8 cellular contexts compared by ENCODE assay signal in the genomic region with DNA sequence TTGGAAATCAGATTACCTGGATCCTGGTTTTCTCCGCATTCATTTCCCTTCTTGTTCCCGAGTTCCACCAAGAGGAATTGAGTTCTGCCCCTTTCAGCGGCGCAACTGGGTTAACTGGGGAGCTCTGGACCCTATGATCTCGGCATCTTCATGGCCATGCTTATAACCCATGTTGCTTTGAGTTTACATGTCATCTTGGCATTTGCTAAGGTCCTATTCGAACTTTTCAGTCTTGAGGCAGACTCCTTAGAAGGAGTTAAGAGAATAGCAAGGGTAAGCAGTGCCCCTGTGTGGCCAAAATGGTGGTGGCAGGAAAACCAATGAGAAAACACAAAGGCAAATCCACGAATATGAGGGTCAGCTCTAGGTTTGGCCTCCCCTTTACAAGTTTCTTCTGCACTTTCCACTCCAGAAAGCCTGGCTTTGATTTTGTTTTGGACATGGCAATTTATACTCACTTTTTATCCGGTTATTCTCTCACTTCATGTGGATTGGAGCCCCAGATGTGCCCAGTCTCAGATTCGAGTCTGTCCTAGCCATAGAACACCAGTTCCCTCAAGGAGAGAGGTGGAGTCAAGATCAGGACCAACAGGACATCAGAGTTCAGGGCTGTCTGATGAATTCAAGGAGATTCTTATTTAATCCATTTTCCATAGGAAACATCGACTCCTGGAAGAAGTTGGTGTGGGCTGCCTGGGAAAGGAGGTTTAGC. TPM values are rescaled to one million over a fixed set of nuclear protein-coding genes. Genes with fewer than 3 reads are reported as not detected.
DNase-seq lines count a peak whose midpoint lies in the region; ATAC-seq, FAIRE-seq and TF ChIP-seq lines count a peak whose summit lies in the region.

No MANE protein-coding gene starts in this region.

- H3K4me1 Mint-ChIP-seq in activated naive CD4-positive, alpha-beta T cell treated with anti-CD3 and anti-CD28 coated beads, Interleukin-2, amount 50 U/mL, for 24 hours: peaks cover 5% of the 10 kb centered on the region
- no peaks in the 10 kb centered on the region for H3K4me1 Mint-ChIP-seq in glutamatergic neuron (ENCODE audit: low read depth, unreplicated experiment)

- FAIRE-seq in GM18507 (lab: Jason Lieb, UNC) (peak; percentile 88), HTR-8/SVneo (lab: Jason Lieb, UNC) (no peak)

- CTCF ChIA-PET in AG04449 (lab: Yijun Ruan, JAX): interaction anchor here (0.6 to 21.9 kb wide), 36 partner anchors 9 to 676 kb away, joined by 3 to 408 read pairs (median 4); a partner anchor contains a TSS

- DNase-seq in AG04449 (ENCODE audit: low read depth, low spot score) (peak; percentile 12), GM18507 (ENCODE audit: extremely low spot score, insufficient read length, low read depth) (peak; percentile 67), HTR-8/SVneo (ENCODE audit: insufficient read length, low spot score) (peak; percentile 81), RPMI7951 (ENCODE audit: low read depth) (peak; percentile 65), glutamatergic neuron (peak; percentile 70), omental fat pad (ENCODE audit: low spot score) (no peak)

- H3K36me3 ChIP-seq in urinary bladder (ENCODE audit: insufficient read depth): no peaks in the 10 kb centered on the region

- POLR2A ChIA-PET in AG04449 (lab: Yijun Ruan, JAX): no interaction called here

- no peak overlapping the region for H3K27ac Mint-ChIP-seq in activated naive CD4-positive, alpha-beta T cell treated with anti-CD3 and anti-CD28 coated beads, Interleukin-2, amount 50 U/mL, for 24 hours
- no peak overlapping the region for H3K27ac Mint-ChIP-seq in glutamatergic neuron (ENCODE audit: unreplicated experiment)

- no peaks in the 10 kb centered on the region for H3K9me3 Mint-ChIP-seq in activated naive CD4-positive, alpha-beta T cell treated with anti-CD3 and anti-CD28 coated beads, Interleukin-2, amount 50 U/mL, for 24 hours
- H3K9me3 Mint-ChIP-seq in glutamatergic neuron (ENCODE audit: unreplicated experiment): no peaks in the 10 kb centered on the region

- H3K27me3 Mint-ChIP-seq in activated naive CD4-positive, alpha-beta T cell treated with anti-CD3 and anti-CD28 coated beads, Interleukin-2, amount 50 U/mL, for 24 hours: peaks cover 34% of the 10 kb centered on the region
- H3K27me3 Mint-ChIP-seq in glutamatergic neuron (ENCODE audit: unreplicated experiment): peaks cover 9% of the 10 kb centered on the region

- H3K4me1 ChIP-seq in urinary bladder (ENCODE audit: insufficient read depth): no peaks in the 10 kb centered on the region

- H3K36me3 Mint-ChIP-seq in activated naive CD4-positive, alpha-beta T cell treated with anti-CD3 and anti-CD28 coated beads, Interleukin-2, amount 50 U/mL, for 24 hours: no peaks in the 10 kb centered on the region
- no peaks in the 10 kb centered on the region for H3K36me3 Mint-ChIP-seq in glutamatergic neuron (ENCODE audit: unreplicated experiment)

- TF ChIP-seq CTCF in AG04449 (IDR thresholded peaks at IDR 0.05; ENCODE audit: insufficient read depth, low read length, missing control alignments): peak; percentile 73
- peak; percentile 49 for TF ChIP-seq CTCF in glutamatergic neuron (IDR thresholded peaks at IDR 0.05; ENCODE audit: partially characterized antibody, unreplicated experiment)
- TF ChIP-seq CTCF in omental fat pad (IDR thresholded peaks at IDR 0.05): peak in 1 of 3 donors; percentile 24

- peak overlapping the region; percentile 87 for H3K4me3 Mint-ChIP-seq in activated naive CD4-positive, alpha-beta T cell treated with anti-CD3 and anti-CD28 coated beads, Interleukin-2, amount 50 U/mL, for 24 hours
- peak overlapping the region; percentile 94 for H3K4me3 Mint-ChIP-seq in glutamatergic neuron (ENCODE audit: unreplicated experiment)

- H3K4me3 ChIP-seq in AG04449 (ENCODE audit: low read depth, low read length): peak overlapping the region; percentile 53
- H3K4me3 ChIP-seq in urinary bladder (ENCODE audit: low read depth, low read length): peak overlapping the region; percentile 23

- H3K27ac ChIP-seq in urinary bladder (ENCODE audit: low read depth): no peak overlapping the region

- ATAC-seq in omental fat pad (ENCODE audit: low FRiP score): peak; percentile 71

- 21% methylated on average over 10 of the region's 10 CpGs for WGBS in urinary bladder

RNA-seq across cellular contexts. Expression of a gene that starts 55.3 kb away (rescaled TPM):
- total RNA-seq in RPMI7951 (2014; rRNA removed; shearing (Covaris generic)): 35.7 and 41.2 TPM in 2 replicates
- total RNA-seq in glutamatergic neuron (ENCODE audit: unreplicated experiment): 30.5 TPM
- total RNA-seq in omental fat pad: 10 to 100 TPM; 23.0 to 55.8 (median 30.8) TPM
- 64.8 TPM for total RNA-seq in urinary bladder
- 39.7 TPM for polyA plus RNA-seq in urinary bladder
